ENCODE assay signal across 9 cellular contexts in genomic region chr15:85282504-85283115, GRCh38.
DNase-seq lines count a peak whose midpoint lies in the region; ATAC-seq and TF ChIP-seq lines count a peak whose summit lies in the region.
"Had no signal": no experiment of that assay in that cellular context is flagged by ENCODE, and none has a peak within 500 bp of the region (broad histone marks: within the 10 kb centered on the region; RNA-seq: fewer than 3 reads in every experiment).

No MANE protein-coding gene starts in this region.

- H3K4me2 ChIP-seq in fibroblast of lung (ENCODE audit: extremely low read depth, insufficient read depth, low read length) = no peak overlapping the region

- H3K27ac ChIP-seq in SJSA1 (no peak overlapping the region), fibroblast of lung (ENCODE audit: insufficient read depth, low read length) (no peak overlapping the region)

- no peak overlapping the region for H3K9ac ChIP-seq in fibroblast of lung (ENCODE audit: insufficient read depth, low read length)

- no peaks in the 10 kb centered on the region for H3K36me3 ChIP-seq in SJSA1
- H3K36me3 ChIP-seq in fibroblast of lung (ENCODE audit: control insufficient read depth, insufficient read depth, low read length) = no peaks in the 10 kb centered on the region

- H2AFZ ChIP-seq in fibroblast of lung (ENCODE audit: low read length) = no peak overlapping the region

- H3K4me3 ChIP-seq in SJSA1 (no peak overlapping the region; the same call in 1 of the 2 replicates), fibroblast of lung (replicated peaks in 1 of 4; ENCODE audit: control extremely low read depth in 1 of 4, insufficient read depth in 1 of 4, low read depth in 3 of 4, low read length in 4 of 4) (no peak overlapping the region), skeletal muscle cell (ENCODE audit: low read depth, low read length) (no peak overlapping the region)

- H3K4me1 ChIP-seq in SJSA1 (replicated peaks) (peaks cover 19% of the 10 kb centered on the region), fibroblast of lung (ENCODE audit: control insufficient read depth, extremely low read depth, insufficient read depth, low read length) (no peaks in the 10 kb centered on the region)

- no peak for TF ChIP-seq CTCF in fibroblast of lung (conservative IDR thresholded peaks at IDR 0.05 in 1 of 2, IDR thresholded peaks at IDR 0.05 in 1 of 2; ENCODE audit: low read depth in 1 of 2, low read length in 2 of 2)

- ATAC-seq in left lobe of liver (no peak), GM19035 (IDR thresholded peaks at IDR 0.05; ENCODE audit: unreplicated experiment) (no peak)
- ATAC-seq: natural killer cell treated with Interleukin-12 subunit alpha and Interleukin-12 subunit beta and Interleukin-15 and Interleukin-18, amount 100 ng/mL, for 72 hours; sciatic nerve had no signal

- H3K9me3 ChIP-seq in SJSA1 (replicated peaks) (no peaks in the 10 kb centered on the region), fibroblast of lung (ENCODE audit: control insufficient read depth, insufficient read depth, low read depth, low read length) (no peaks in the 10 kb centered on the region)

- peak; percentile 17 for DNase-seq in GM04504 (ENCODE audit: low read depth)
- peak; percentile 64 to 79 for DNase-seq in SJSA1 (ENCODE audit: low read depth in 1 of 2, low spot score in 2 of 2)
- peak; percentile 41 to 80 for DNase-seq in fibroblast of lung (ENCODE audit: low read depth in 2 of 2)
- DNase-seq in skeletal muscle cell (ENCODE audit: low read depth) = peak; percentile 21
- no peak for DNase-seq in CD1c-positive myeloid dendritic cell (ENCODE audit: extremely low spot score)
- no peak for DNase-seq in left lobe of liver (ENCODE audit: low spot score)

- no peaks in the 10 kb centered on the region for H4K20me1 ChIP-seq in fibroblast of lung (ENCODE audit: control insufficient read depth, extremely low read depth, insufficient read depth, low read length)

- no peaks in the 10 kb centered on the region for H3K79me2 ChIP-seq in fibroblast of lung (ENCODE audit: control insufficient read depth, insufficient read depth, low read length)

- H3K27me3 ChIP-seq in SJSA1 (replicated peaks) = no peaks in the 10 kb centered on the region
- H3K27me3 ChIP-seq in fibroblast of lung (ENCODE audit: control insufficient read depth, insufficient read depth, low read length) = no peaks in the 10 kb centered on the region

Comparison
In these comparisons a context has a peak if more than half of its experiments do, and no peak if none do; other contexts are left out.
1. DNase-seq: peak in GM04504 (single experiment), SJSA1 (2 of 2), fibroblast of lung (2 of 2) and skeletal muscle cell (single experiment); none in CD1c-positive myeloid dendritic cell (single experiment) and left lobe of liver (single experiment).